8 cellular contexts compared by ENCODE assay signal in the genomic region with DNA sequence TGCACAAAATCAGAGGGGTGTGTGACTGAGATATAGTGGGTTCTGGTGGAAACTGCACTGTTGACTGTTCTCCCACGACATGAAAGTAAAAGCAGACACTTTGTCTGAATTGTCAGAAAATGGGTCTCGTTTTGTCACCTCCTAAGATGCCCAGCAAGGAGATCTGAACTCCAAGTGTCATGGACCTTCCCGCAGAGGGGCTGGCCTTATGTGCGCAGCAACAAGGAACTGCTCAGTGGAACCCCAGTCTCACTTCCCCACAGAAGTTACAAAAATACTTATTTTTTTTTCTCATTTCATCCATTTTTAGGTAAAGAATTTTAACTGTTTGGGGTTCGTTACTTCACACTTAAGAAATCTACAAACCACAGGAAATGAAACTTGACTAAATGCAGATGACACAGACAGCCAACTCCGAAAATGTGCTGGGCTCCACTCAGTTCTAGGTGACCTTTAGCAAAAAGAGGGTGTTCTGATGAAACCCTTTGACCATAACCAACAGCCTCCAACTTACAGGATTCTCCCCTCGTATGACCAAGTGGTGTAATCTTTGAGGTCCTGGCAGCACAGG.
A peak's percentile ranks its signal among the peaks of the same experiment; 100 is the strongest.
DNase-seq lines count a peak whose midpoint lies in the region; ATAC-seq and TF ChIP-seq lines count a peak whose summit lies in the region.

No MANE protein-coding gene starts in this region.

- ATAC-seq in HG03159 (IDR thresholded peaks at IDR 0.05; ENCODE audit: unreplicated experiment) = peak; percentile 78
- ATAC-seq in activated CD4-positive, CD25-positive, alpha-beta regulatory T cell treated with anti-CD3 and anti-CD28 coated beads, Interleukin-2, amount 50 U/mL, for 24 hours = peak; percentile 88 to 89
- peak; percentile 79 to 88 for ATAC-seq in lower lobe of right lung

- H3K79me2 ChIP-seq in osteoblast (ENCODE audit: insufficient read depth, low read length) = no peaks in the 10 kb centered on the region

- H3K4me3 ChIP-seq in lower lobe of right lung (no peak overlapping the region), osteoblast (ENCODE audit: insufficient read depth, low read length) (no peak overlapping the region)

- H3K27ac ChIP-seq in lower lobe of right lung (peak overlapping the region; percentile 7), osteoblast (ENCODE audit: low read depth, low read length) (no peak overlapping the region)

- H3K27me3 ChIP-seq in lower lobe of right lung (ENCODE audit: low read depth) (no peaks in the 10 kb centered on the region), osteoblast (ENCODE audit: insufficient read depth, low read length) (no peaks in the 10 kb centered on the region)

- intact Hi-C loops in lower lobe of right lung (cut with DNase I) = no loop called here

- no peak for TF ChIP-seq CTCF in lower lobe of right lung (IDR thresholded peaks at IDR 0.05)
- no peak for TF ChIP-seq CTCF in osteoblast (IDR thresholded peaks at IDR 0.05; ENCODE audit: extremely low read depth, low read depth, low read length)

- H3K36me3 ChIP-seq in lower lobe of right lung (no peaks in the 10 kb centered on the region), osteoblast (ENCODE audit: insufficient read depth, low read length) (no peaks in the 10 kb centered on the region)

- no peaks in the 10 kb centered on the region for H3K9me3 ChIP-seq in lower lobe of right lung
- H3K9me3 ChIP-seq in osteoblast (ENCODE audit: low read depth, low read length) = no peaks in the 10 kb centered on the region

- H4K20me1 ChIP-seq in osteoblast (ENCODE audit: insufficient read depth, low read length) = no peaks in the 10 kb centered on the region

- H3K4me1 ChIP-seq in lower lobe of right lung (peaks cover 21% of the 10 kb centered on the region), osteoblast (ENCODE audit: insufficient read depth, low read length) (peaks cover 15% of the 10 kb centered on the region)

- peak; percentile 10 for DNase-seq in activated gamma-delta T cell treated with Interleukin-2 at 50 U/mL for 16 hours
- DNase-seq in activated gamma-delta T cell (lab: John Stamatoyannopoulos, UW) = no peak
- peak; percentile 76 for DNase-seq in lower lobe of right lung
- DNase-seq in osteoblast (ENCODE audit: insufficient read length, low spot score, missing footprints) = no peak
- DNase-seq in GOT3 (lab: John Stamatoyannopoulos, UW) = no peak
- no peak for DNase-seq in SHP77 (lab: John Stamatoyannopoulos, UW)

- no peak overlapping the region for H2AFZ ChIP-seq in osteoblast (ENCODE audit: low read length)

- no peak overlapping the region for H3K4me2 ChIP-seq in osteoblast (ENCODE audit: insufficient read depth, low read length)

Comparison
In these comparisons a context has a peak if more than half of its experiments do, and no peak if none do; other contexts are left out.
1. DNase-seq: peak in activated gamma-delta T cell treated with Interleukin-2 at 50 U/mL for 16 hours (single experiment) and lower lobe of right lung (single experiment); none in activated gamma-delta T cell (single experiment), osteoblast (single experiment), GOT3 (single experiment) and SHP77 (0 of 2).
2. Peak in every context shown above with its lines, with median percentiles within 50 percentile points of each other: ATAC-seq.